10 cellular contexts compared by ENCODE assay signal in the genomic region with DNA sequence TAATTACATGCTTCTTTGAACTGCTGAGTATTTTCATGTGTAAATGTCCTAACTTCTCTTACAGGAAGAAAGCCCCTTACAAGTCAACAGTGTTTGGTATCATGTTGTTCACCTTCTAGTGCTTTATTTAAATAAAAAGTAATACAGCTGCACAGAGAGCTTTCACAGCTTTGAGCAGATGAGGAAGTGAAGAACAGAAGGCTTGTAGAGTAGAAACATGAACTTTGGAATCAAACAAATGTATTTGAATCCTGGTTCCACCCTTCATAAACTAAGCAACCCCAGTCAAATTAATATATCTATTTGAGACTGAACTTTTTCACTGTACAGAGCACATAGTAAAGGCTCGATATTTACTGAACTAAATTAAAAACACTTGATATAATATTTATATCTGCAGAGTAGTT.
DNase-seq lines count a peak whose midpoint lies in the region; ATAC-seq and TF ChIP-seq lines count a peak whose summit lies in the region.
"Had no signal": no experiment of that assay in that cellular context is flagged by ENCODE, and none has a peak within 500 bp of the region (broad histone marks: within the 10 kb centered on the region; RNA-seq: fewer than 3 reads in every experiment).

No MANE protein-coding gene starts in this region.

- H3F3A ChIP-seq in SK-N-SH (replicated peaks; ENCODE audit: insufficient read depth) = peaks cover 18% of the 10 kb centered on the region

- TF ChIP-seq EP300 in SK-N-SH (IDR thresholded peaks at IDR 0.05; ENCODE audit: borderline replicate concordance in 1 of 2, low read depth in 1 of 2, low read length in 1 of 2) = no peak

- H3K4me1 ChIP-seq in colonic mucosa (peaks cover 26% of the 10 kb centered on the region), left lung (peaks cover 12 to 28% of the 10 kb centered on the region in 2 donors), SK-N-SH (ENCODE audit: control insufficient read depth in 1 of 2, insufficient read depth in 2 of 2, low read depth in 1 of 2, low read length in 1 of 2) (peaks cover 0 to 7% of the 10 kb centered on the region in 2 experiments; a peak in 3 of 4 replicates), prostate gland (replicated peaks) (no peaks in the 10 kb centered on the region)

- POLR2A ChIA-PET in SK-N-SH (lab: Yijun Ruan, JAX) = no interaction called here

- H2AFZ ChIP-seq in SK-N-SH (ENCODE audit: low read depth) = no peak overlapping the region

- ATAC-seq in GM21390 (IDR thresholded peaks at IDR 0.05; ENCODE audit: unreplicated experiment) (peak; percentile 66), HG03175 (IDR thresholded peaks at IDR 0.05; ENCODE audit: unreplicated experiment) (peak; percentile 80), left lung (no peak)

- H3K27me3 ChIP-seq in colonic mucosa (no peaks in the 10 kb centered on the region), left lung (no peaks in the 10 kb centered on the region), SK-N-SH (ENCODE audit: insufficient read depth) (no peaks in the 10 kb centered on the region), prostate gland (replicated peaks; ENCODE audit: insufficient read depth) (no peaks in the 10 kb centered on the region)

- H3K36me3 ChIP-seq in colonic mucosa = no peaks in the 10 kb centered on the region
- no peaks in the 10 kb centered on the region for H3K36me3 ChIP-seq in left lung
- H3K36me3 ChIP-seq in SK-N-SH (replicated peaks in 1 of 2; ENCODE audit: control insufficient read depth in 1 of 2, insufficient read depth in 2 of 2, low read length in 1 of 2) = no peaks in the 10 kb centered on the region
- H3K36me3 ChIP-seq in prostate gland = no peaks in the 10 kb centered on the region

- in situ Hi-C loops in GM13977 (cut with MboI; ENCODE audit: low pct_unique_long_range_greater_than_20kb, low sequenced_read_pairs, unreplicated experiment) = no loop called here

- TF ChIP-seq CTCF in GM13977 (IDR thresholded peaks at IDR 0.05; ENCODE audit: extremely low read depth, insufficient read depth, missing control alignments) (no peak), colonic mucosa (IDR thresholded peaks at IDR 0.05) (no peak), left lung (IDR thresholded peaks at IDR 0.05) (no peak), SK-N-SH (IDR thresholded peaks at IDR 0.05) (no peak), prostate gland (IDR thresholded peaks at IDR 0.05) (no peak)

- peaks cover 39% of the 10 kb centered on the region for H3K79me2 ChIP-seq in SK-N-SH (ENCODE audit: insufficient read depth)

- H3K27ac ChIP-seq in colonic mucosa (peak overlapping the region; percentile 79), left lung (no peak overlapping the region), SK-N-SH (ENCODE audit: low read depth in 2 of 2, low read length in 1 of 2) (no peak overlapping the region; a peak in 1 of 4 replicates), prostate gland (no peak overlapping the region)

- WGBS in SK-N-SH (ENCODE audit: low lambda C conversion rate) = 41% methylated on average over 1 of the region's 1 CpG
- WGBS in prostate gland = 77% methylated on average over 1 of the region's 1 CpG

- DNase-seq in GM13977 (ENCODE audit: low spot score) (peak; percentile 15), colonic mucosa (no peak), left lung (no peak), SK-N-SH (no peak), NCI-H2196 (lab: John Stamatoyannopoulos, UW; ENCODE audit: unreplicated experiment) (no peak), prostate gland (ENCODE audit: low spot score) (no peak)
- DNase-seq: activated T-cell treated with anti-CD3 and anti-CD28 coated beads, Interleukin-2, amount 50 U/mL, for 1 hour; DMS79 had no signal

- CTCF ChIA-PET in SK-N-SH (lab: Yijun Ruan, JAX) = interaction anchor here (0.6 to 1.1 kb wide), 3 partner anchors 38 to 117 kb away, joined by 3 read pairs; no protein-coding TSS in a partner anchor

- H3K9ac ChIP-seq in colonic mucosa (ENCODE audit: low read depth in 2 of 2, low read length in 2 of 2) (peak overlapping the region in 1 of 2 donors; percentile 66), SK-N-SH (no peak overlapping the region)

- TF ChIP-seq RAD21 in SK-N-SH (IDR thresholded peaks at IDR 0.05; ENCODE audit: low read length) = no peak

- no peak for TF ChIP-seq POLR2A in prostate gland (IDR thresholded peaks at IDR 0.05)

- no peaks in the 10 kb centered on the region for H3K9me2 ChIP-seq in SK-N-SH

- H3K4me3 ChIP-seq in colonic mucosa (no peak overlapping the region), left lung (no peak overlapping the region), SK-N-SH (ENCODE audit: low read depth in 2 of 2, low read length in 1 of 2) (no peak overlapping the region), prostate gland (no peak overlapping the region)

- peaks cover 29% of the 10 kb centered on the region for H4K20me1 ChIP-seq in SK-N-SH (ENCODE audit: insufficient read depth)

- H3K9me3 ChIP-seq in colonic mucosa (no peaks in the 10 kb centered on the region), left lung (no peaks in the 10 kb centered on the region), SK-N-SH (no peaks in the 10 kb centered on the region), prostate gland (no peaks in the 10 kb centered on the region)

- intact Hi-C loops in colonic mucosa (cut with DNase I) (no loop called here), left lung (cut with DNase I) (no loop called here), prostate gland (cut with DNase I) (no loop called here)

- no peak overlapping the region for H3K4me2 ChIP-seq in SK-N-SH

TF ChIP-seq in SK-N-SH, 30 proteins besides CTCF, POLR2A, EP300 and RAD21:
- TF ChIP-seq NRF1 (IDR thresholded peaks at IDR 0.05; ENCODE audit: low read depth, low read length) (no peak), TEAD4 (IDR thresholded peaks at IDR 0.05; ENCODE audit: borderline replicate concordance, insufficient read depth) (no peak)
- TF ChIP-seq, protein P1, sequence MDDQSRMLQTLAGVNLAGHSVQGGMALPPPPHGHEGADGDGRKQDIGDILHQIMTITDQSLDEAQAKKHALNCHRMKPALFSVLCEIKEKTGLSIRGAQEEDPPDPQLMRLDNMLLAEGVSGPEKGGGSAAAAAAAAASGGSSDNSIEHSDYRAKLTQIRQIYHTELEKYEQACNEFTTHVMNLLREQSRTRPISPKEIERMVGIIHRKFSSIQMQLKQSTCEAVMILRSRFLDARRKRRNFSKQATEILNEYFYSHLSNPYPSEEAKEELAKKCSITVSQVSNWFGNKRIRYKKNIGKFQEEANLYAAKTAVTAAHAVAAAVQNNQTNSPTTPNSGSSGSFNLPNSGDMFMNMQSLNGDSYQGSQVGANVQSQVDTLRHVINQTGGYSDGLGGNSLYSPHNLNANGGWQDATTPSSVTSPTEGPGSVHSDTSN (IDR thresholded peaks at IDR 0.05) = no peak
- TF ChIP-seq, protein P2, sequence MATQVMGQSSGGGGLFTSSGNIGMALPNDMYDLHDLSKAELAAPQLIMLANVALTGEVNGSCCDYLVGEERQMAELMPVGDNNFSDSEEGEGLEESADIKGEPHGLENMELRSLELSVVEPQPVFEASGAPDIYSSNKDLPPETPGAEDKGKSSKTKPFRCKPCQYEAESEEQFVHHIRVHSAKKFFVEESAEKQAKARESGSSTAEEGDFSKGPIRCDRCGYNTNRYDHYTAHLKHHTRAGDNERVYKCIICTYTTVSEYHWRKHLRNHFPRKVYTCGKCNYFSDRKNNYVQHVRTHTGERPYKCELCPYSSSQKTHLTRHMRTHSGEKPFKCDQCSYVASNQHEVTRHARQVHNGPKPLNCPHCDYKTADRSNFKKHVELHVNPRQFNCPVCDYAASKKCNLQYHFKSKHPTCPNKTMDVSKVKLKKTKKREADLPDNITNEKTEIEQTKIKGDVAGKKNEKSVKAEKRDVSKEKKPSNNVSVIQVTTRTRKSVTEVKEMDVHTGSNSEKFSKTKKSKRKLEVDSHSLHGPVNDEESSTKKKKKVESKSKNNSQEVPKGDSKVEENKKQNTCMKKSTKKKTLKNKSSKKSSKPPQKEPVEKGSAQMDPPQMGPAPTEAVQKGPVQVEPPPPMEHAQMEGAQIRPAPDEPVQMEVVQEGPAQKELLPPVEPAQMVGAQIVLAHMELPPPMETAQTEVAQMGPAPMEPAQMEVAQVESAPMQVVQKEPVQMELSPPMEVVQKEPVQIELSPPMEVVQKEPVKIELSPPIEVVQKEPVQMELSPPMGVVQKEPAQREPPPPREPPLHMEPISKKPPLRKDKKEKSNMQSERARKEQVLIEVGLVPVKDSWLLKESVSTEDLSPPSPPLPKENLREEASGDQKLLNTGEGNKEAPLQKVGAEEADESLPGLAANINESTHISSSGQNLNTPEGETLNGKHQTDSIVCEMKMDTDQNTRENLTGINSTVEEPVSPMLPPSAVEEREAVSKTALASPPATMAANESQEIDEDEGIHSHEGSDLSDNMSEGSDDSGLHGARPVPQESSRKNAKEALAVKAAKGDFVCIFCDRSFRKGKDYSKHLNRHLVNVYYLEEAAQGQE (IDR thresholded peaks at IDR 0.05; ENCODE audit: low read depth, low read length) = no peak
TF ChIP-seq in SK-N-SH: peak in this region for 0.
